In the genomic region with DNA sequence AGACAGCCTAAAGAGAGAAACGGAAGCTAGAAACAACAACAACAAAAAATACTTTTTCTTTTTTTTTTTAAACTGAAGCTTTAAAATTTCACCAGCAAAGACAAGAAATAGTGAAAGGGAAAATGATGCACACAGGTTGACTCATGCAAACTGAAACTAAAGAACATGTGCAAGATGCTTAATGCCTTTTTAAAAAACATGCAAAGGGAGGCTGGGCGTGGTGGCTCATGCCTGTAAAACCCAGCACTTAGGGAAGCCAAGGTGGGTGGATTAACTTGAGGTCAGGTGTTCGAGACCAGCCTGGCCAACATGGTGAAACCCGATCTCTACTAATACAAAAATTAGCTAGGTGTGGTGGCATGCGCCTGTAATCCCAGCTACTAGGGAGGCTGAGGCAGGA, we compare ENCODE assay signal across 12 cellular contexts. TPM values are rescaled to one million over a fixed set of nuclear protein-coding genes. Genes with fewer than 3 reads are reported as not detected.
A peak's percentile ranks its signal among the peaks of the same experiment; 100 is the strongest.
DNase-seq lines count a peak whose midpoint lies in the region; ATAC-seq and TF ChIP-seq lines count a peak whose summit lies in the region.
"Had no signal": no experiment of that assay in that cellular context is flagged by ENCODE, and none has a peak within 500 bp of the region (broad histone marks: within the 10 kb centered on the region; RNA-seq: fewer than 3 reads in every experiment).

No MANE protein-coding gene starts in this region.

- H3K4me1 ChIP-seq in smooth muscle cell (ENCODE audit: low read depth) (peaks cover 4% of the 10 kb centered on the region), gastrocnemius medialis (no peaks in the 10 kb centered on the region)

- no peaks in the 10 kb centered on the region for H3K27me3 Mint-ChIP-seq in activated T-cell treated with anti-CD3 and anti-CD28 coated beads, Interleukin-2, amount 50 U/mL, for 72 hours (ENCODE audit: low read depth)

- H3K27me3 ChIP-seq in smooth muscle cell (ENCODE audit: low read depth): no peaks in the 10 kb centered on the region
- H3K27me3 ChIP-seq in gastrocnemius medialis: no peaks in the 10 kb centered on the region
- H3K27me3 ChIP-seq: ascending aorta had no signal

- no peak overlapping the region for H3K9ac ChIP-seq in smooth muscle cell (ENCODE audit: low read depth)

- peak; percentile 55 for ATAC-seq in HG03135 (IDR thresholded peaks at IDR 0.05; ENCODE audit: unreplicated experiment)
- peak; percentile 86 to 88 for ATAC-seq in activated T-cell treated with anti-CD3 and anti-CD28 coated beads, Interleukin-2, amount 50 U/mL, for 72 hours (replicated peaks in 1 of 2)
- ATAC-seq in gastrocnemius medialis: no peak
- ATAC-seq: Right ventricle myocardium inferior had no signal

- peaks cover 37% of the 10 kb centered on the region for H3K4me1 Mint-ChIP-seq in activated T-cell treated with anti-CD3 and anti-CD28 coated beads, Interleukin-2, amount 50 U/mL, for 72 hours (ENCODE audit: low read depth)

- intact Hi-C loops in gastrocnemius medialis (cut with DNase I; ENCODE audit: low total_unique reads): no loop called here

- peak overlapping the region; percentile 94 for H3K27ac Mint-ChIP-seq in activated T-cell treated with anti-CD3 and anti-CD28 coated beads, Interleukin-2, amount 50 U/mL, for 72 hours

- in situ Hi-C loops in gastrocnemius medialis (cut with MboI; ENCODE audit: low sequenced_read_pairs in 4 of 4): no loop called here

- peaks cover 2 to 7% of the 10 kb centered on the region in 2 donors for H3K36me3 Mint-ChIP-seq in activated T-cell treated with anti-CD3 and anti-CD28 coated beads, Interleukin-2, amount 50 U/mL, for 72 hours (ENCODE audit: insufficient read depth in 2 of 2)

- H3F3A ChIP-seq in smooth muscle cell (ENCODE audit: low read depth): no peaks in the 10 kb centered on the region

- peaks cover 0 to 3% of the 10 kb centered on the region in 2 donors for H3K9me3 Mint-ChIP-seq in activated T-cell treated with anti-CD3 and anti-CD28 coated beads, Interleukin-2, amount 50 U/mL, for 72 hours

- DNase-seq in GM12865 (ENCODE audit: low read depth) (peak; percentile 54), COLO829 (ENCODE audit: low spot score) (no peak), smooth muscle cell (lab: John Stamatoyannopoulos, UW; ENCODE audit: unreplicated experiment) (no peak), gastrocnemius medialis (no peak), NCI-H510A (lab: John Stamatoyannopoulos, UW) (no peak)
- peak; percentile 68 to 70 for DNase-seq in activated T-cell treated with anti-CD3 and anti-CD28 coated beads, Interleukin-2, amount 50 U/mL, for 72 hours
- peak; percentile 49 for DNase-seq in stimulated activated CD4-positive, alpha-beta T cell treated with anti-CD3 and anti-CD28 coated beads, Interleukin-12 subunit alpha, Interleukin-12 subunit beta, amount 100 ng/mL, for 4 hours
- DNase-seq: Caco-2, NCI-H1436 treated with DMSO at 0.1 percent for 48 hours had no signal

- H3K79me2 ChIP-seq in smooth muscle cell (ENCODE audit: low read depth): no peaks in the 10 kb centered on the region

- TF ChIP-seq POLR2A in gastrocnemius medialis (IDR thresholded peaks at IDR 0.05): no peak

- no peaks in the 10 kb centered on the region for H3K36me3 ChIP-seq in smooth muscle cell (ENCODE audit: low read depth)
- H3K36me3 ChIP-seq in gastrocnemius medialis: no peaks in the 10 kb centered on the region
- H3K36me3 ChIP-seq: ascending aorta had no signal

- H4K20me1 ChIP-seq in smooth muscle cell (ENCODE audit: low read depth): no peaks in the 10 kb centered on the region

- H3K4me3 ChIP-seq in GM12865 (ENCODE audit: low read depth, low read length) (no peak overlapping the region), smooth muscle cell (no peak overlapping the region), gastrocnemius medialis (no peak overlapping the region)
- H3K4me3 ChIP-seq: ascending aorta had no signal

- no peak overlapping the region for H2AFZ ChIP-seq in smooth muscle cell (ENCODE audit: low read depth)

- no peak overlapping the region for H3K4me2 ChIP-seq in smooth muscle cell

- TF ChIP-seq CTCF in GM12865 (IDR thresholded peaks at IDR 0.05; ENCODE audit: insufficient read depth, low read depth, low read length, missing control alignments) (no peak), smooth muscle cell (IDR thresholded peaks at IDR 0.05; ENCODE audit: borderline replicate concordance, insufficient read depth, poor library complexity, severe bottlenecking) (no peak), gastrocnemius medialis (IDR thresholded peaks at IDR 0.05 in 4 of 5, conservative IDR thresholded peaks at IDR 0.05 in 1 of 5) (no peak)

- peak overlapping the region in 1 of 2 donors; percentile 28 for H3K4me3 Mint-ChIP-seq in activated T-cell treated with anti-CD3 and anti-CD28 coated beads, Interleukin-2, amount 50 U/mL, for 72 hours

- WGBS in smooth muscle cell (ENCODE audit: low lambda C conversion rate): 90% methylated on average over 5 of the region's 5 CpGs

- H3K27ac ChIP-seq in smooth muscle cell (ENCODE audit: low read depth) (no peak overlapping the region), gastrocnemius medialis (no peak overlapping the region)

- H3K9me3 ChIP-seq in smooth muscle cell (replicated peaks; ENCODE audit: low read depth) (no peaks in the 10 kb centered on the region), gastrocnemius medialis (no peaks in the 10 kb centered on the region)
- H3K9me3 ChIP-seq: ascending aorta had no signal

RNA-seq across cellular contexts. Expression of a gene that starts 15.1 kb away (rescaled TPM):
- under 1 TPM; 0.65 to 0.76 TPM for total RNA-seq in activated T-cell treated with anti-CD3 and anti-CD28 coated beads, Interleukin-2, amount 50 U/mL, for 72 hours
- total RNA-seq in smooth muscle cell (1.7 and 4.7 TPM in 2 replicates), gastrocnemius medialis (1 to 10 TPM in 2 of 4 donors, under 1 TPM in 2; 0.27 to 3.6 (median 0.96) TPM)
- polyA plus RNA-seq in smooth muscle cell: 0.33 and 0.62 TPM in 2 replicates

RNA-seq across cellular contexts. Expression of a gene that starts 56.7 kb away (rescaled TPM):
- total RNA-seq in activated T-cell treated with anti-CD3 and anti-CD28 coated beads, Interleukin-2, amount 50 U/mL, for 72 hours: 1 to 10 TPM; 5.5 to 8.7 TPM
- 7.3 and 13.8 TPM in 2 replicates for total RNA-seq in smooth muscle cell
- 2.5 and 3.7 TPM in 2 replicates for polyA plus RNA-seq in smooth muscle cell
- total RNA-seq in gastrocnemius medialis: 1 to 10 TPM in 3 of 4 donors, under 1 TPM in 1; 0.85 to 4.7 (median 2.1) TPM

Comparison
In these comparisons a context has a peak if more than half of its experiments do, and no peak if none do; other contexts are left out.
1. DNase-seq: peak in GM12865 (single experiment), activated T-cell treated with anti-CD3 and anti-CD28 coated beads, Interleukin-2, amount 50 U/mL, for 72 hours (2 of 2) and stimulated activated CD4-positive, alpha-beta T cell treated with anti-CD3 and anti-CD28 coated beads, Interleukin-12 subunit alpha, Interleukin-12 subunit beta, amount 100 ng/mL, for 4 hours (single experiment); none in COLO829 (single experiment), smooth muscle cell (single experiment), gastrocnemius medialis (0 of 2) and NCI-H510A (single experiment).
2. ATAC-seq: peak in HG03135 (single experiment) and activated T-cell treated with anti-CD3 and anti-CD28 coated beads, Interleukin-2, amount 50 U/mL, for 72 hours (2 of 2); none in gastrocnemius medialis (0 of 2).